Comparison of ENCODE assay signal across 24 cellular contexts in genomic region chr5:177547736-177548135, GRCh38. TPM values are rescaled to one million over a fixed set of nuclear protein-coding genes. Genes with fewer than 3 reads are reported as not detected.
A peak's percentile ranks its signal among the peaks of the same experiment; 100 is the strongest.
DNase-seq lines count a peak whose midpoint lies in the region; ATAC-seq and TF ChIP-seq lines count a peak whose summit lies in the region.
"Had no signal": no experiment of that assay in that cellular context is flagged by ENCODE, and none has a peak within 500 bp of the region (broad histone marks: within the 10 kb centered on the region; RNA-seq: fewer than 3 reads in every experiment).

No MANE protein-coding gene starts in this region.

- no peak overlapping the region for H2AFZ ChIP-seq in mammary epithelial cell (ENCODE audit: low read depth, low read length)
- H2AFZ ChIP-seq: hepatocyte had no signal

- no peak for TF ChIP-seq POLR2A in esophagus muscularis mucosa (IDR thresholded peaks at IDR 0.05; ENCODE audit: low read depth)

- ATAC-seq in GM18498 (IDR thresholded peaks at IDR 0.05; ENCODE audit: unreplicated experiment), result no peak
- ATAC-seq in GM19452 (IDR thresholded peaks at IDR 0.05; ENCODE audit: unreplicated experiment), result no peak
- ATAC-seq in HG03521 (IDR thresholded peaks at IDR 0.05; ENCODE audit: unreplicated experiment), result no peak
- ATAC-seq: activated CD8-positive, alpha-beta memory T cell treated with anti-CD3 and anti-CD28 coated beads, Interleukin-2, amount 10 ng/mL, durations not matched to agents 7 days and 5 days; stimulated activated naive CD8-positive, alpha-beta T cell treated with anti-CD3 and anti-CD28 coated beads, Interleukin-15, amount 100 ng/mL, for 72 hours had no signal

- H3K27ac ChIP-seq in mammary epithelial cell (ENCODE audit: insufficient read depth, low read depth, low read length) (no peak overlapping the region), esophagus muscularis mucosa (replicated peaks in 1 of 4) (peak overlapping the region in 3 of 4 donors; percentile 31 to 35 (median 34)), tibial artery (peak overlapping the region; percentile 32 to 51)
- H3K27ac ChIP-seq: BLaER1, hepatocyte, SJCRH30 had no signal

- H3K4me1 Mint-ChIP-seq in MCF 10A (ENCODE audit: insufficient read depth, unreplicated experiment) (peaks cover 54% of the 10 kb centered on the region), progenitor cell of endocrine pancreas (ENCODE audit: low read depth) (peaks cover 31% of the 10 kb centered on the region)

- H3K9me3 ChIP-seq in mammary epithelial cell (replicated peaks; ENCODE audit: insufficient read depth, low read length) (no peaks in the 10 kb centered on the region), esophagus muscularis mucosa (no peaks in the 10 kb centered on the region), tibial artery (no peaks in the 10 kb centered on the region)
- H3K9me3 ChIP-seq: BLaER1, SJCRH30 had no signal

- H3K4me1 ChIP-seq in mammary epithelial cell (ENCODE audit: insufficient read depth, low read length) (peaks cover 34% of the 10 kb centered on the region), esophagus muscularis mucosa (peaks cover 63 to 90% (median 80%) of the 10 kb centered on the region in 4 donors), tibial artery (peaks cover 0 to 87% (median 54%) of the 10 kb centered on the region in 4 donors)

- H3K4me3 Mint-ChIP-seq in MCF 10A (ENCODE audit: unreplicated experiment) (peak overlapping the region; percentile 2), progenitor cell of endocrine pancreas (ENCODE audit: low read depth) (no peak overlapping the region)
- H3K4me3 Mint-ChIP-seq: activated CD8-positive, alpha-beta memory T cell treated with anti-CD3 and anti-CD28 coated beads, Interleukin-2, amount 10 ng/mL, durations not matched to agents 7 days and 5 days; activated naive CD8-positive, alpha-beta T cell treated with anti-CD3 and anti-CD28 coated beads for 36 hours; endodermal cell; naive B cell; stimulated activated naive CD8-positive, alpha-beta T cell treated with anti-CD3 and anti-CD28 coated beads, Interleukin-15, amount 100 ng/mL, for 72 hours had no signal

- H3K36me3 Mint-ChIP-seq in MCF 10A (ENCODE audit: insufficient read depth, unreplicated experiment) (peaks cover 53% of the 10 kb centered on the region), progenitor cell of endocrine pancreas (ENCODE audit: insufficient read depth) (peaks cover 4% of the 10 kb centered on the region)
- H3K36me3 Mint-ChIP-seq: naive B cell had no signal

- no peak for TF ChIP-seq CTCF in MCF 10A (IDR thresholded peaks at IDR 0.05; ENCODE audit: unreplicated experiment)
- no peak for TF ChIP-seq CTCF in mammary epithelial cell (conservative IDR thresholded peaks at IDR 0.05 in 1 of 2, IDR thresholded peaks at IDR 0.05 in 1 of 2; ENCODE audit: extremely low read depth in 1 of 2, insufficient read depth in 1 of 2, low read depth in 1 of 2, low read length in 2 of 2)
- TF ChIP-seq CTCF in esophagus muscularis mucosa (IDR thresholded peaks at IDR 0.05), result no peak
- TF ChIP-seq CTCF in progenitor cell of endocrine pancreas (IDR thresholded peaks at IDR 0.05; ENCODE audit: unreplicated experiment), result no peak
- TF ChIP-seq CTCF in tibial artery (IDR thresholded peaks at IDR 0.05), result no peak

- H3K9me3 Mint-ChIP-seq in MCF 10A (ENCODE audit: unreplicated experiment) (no peaks in the 10 kb centered on the region), progenitor cell of endocrine pancreas (ENCODE audit: low read depth) (no peaks in the 10 kb centered on the region)
- H3K9me3 Mint-ChIP-seq: activated naive CD8-positive, alpha-beta T cell treated with anti-CD3 and anti-CD28 coated beads for 36 hours; activated T-helper 2 cell treated with anti-CD3 and anti-CD28 coated beads, Interferon-gamma antibody, Interleukin-2, Interleukin-4, amounts not matched to agents 10 μg/mL and 5 μg/mL and 100 μg/mL, durations not matched to agents 14 hours and 24 hours and 36 hours; endodermal cell; naive B cell; stimulated activated naive CD8-positive, alpha-beta T cell treated with anti-CD3 and anti-CD28 coated beads, Interleukin-15, amount 100 ng/mL, for 72 hours had no signal

- in situ Hi-C loops in mammary epithelial cell (cut with MboI; ENCODE audit: low sequenced_read_pairs in 2 of 2), result no loop called here

- 86% methylated on average over 3 of the region's 3 CpGs for WGBS in mammary epithelial cell (ENCODE audit: low coverage, missing lambda C conversion rate)
- WGBS in esophagus muscularis mucosa, result 71% methylated on average over 3 of the region's 3 CpGs

- DNase-seq in MCF 10A (ENCODE audit: unreplicated experiment), result no peak
- DNase-seq in mammary epithelial cell, result no peak
- no peak for DNase-seq in esophagus muscularis mucosa (ENCODE audit: extremely low spot score)
- no peak for DNase-seq in progenitor cell of endocrine pancreas (ENCODE audit: low spot score, unreplicated experiment)
- DNase-seq in tibial artery, result no peak
- DNase-seq: activated CD4-positive, alpha-beta T cell treated with anti-CD3 and anti-CD28 coated beads for 48 hours; activated CD8-positive, alpha-beta memory T cell treated with anti-CD3 and anti-CD28 coated beads, Interleukin-2, amount 10 ng/mL, durations not matched to agents 7 days and 5 days; activated naive CD8-positive, alpha-beta T cell treated with anti-CD3 and anti-CD28 coated beads for 36 hours; endodermal cell; islet precursor cell; MM.1S; naive B cell; NCI-H146; stimulated activated CD4-positive, alpha-beta T cell treated with anti-CD3 and anti-CD28 coated beads, Interleukin-4, amount 100 ng/mL, for 1 hour; stimulated activated naive CD8-positive, alpha-beta T cell treated with anti-CD3 and anti-CD28 coated beads, Interleukin-15, amount 100 ng/mL, for 72 hours had no signal

- H3K4me3 ChIP-seq in mammary epithelial cell (replicated peaks in 1 of 3; ENCODE audit: insufficient read depth in 1 of 3, low read depth in 2 of 3, low read length in 3 of 3) (no peak overlapping the region), esophagus muscularis mucosa (no peak overlapping the region), tibial artery (no peak overlapping the region)
- H3K4me3 ChIP-seq: BLaER1, hepatocyte, lung, SJCRH30, skin epidermis had no signal

- no peak for TF ChIP-seq EP300 in esophagus muscularis mucosa (IDR thresholded peaks at IDR 0.05)

- POLR2A ChIA-PET in MCF 10A (lab: Yijun Ruan, JAX), result interaction anchor here (0.7 to 3.7 kb wide), 8 partner anchors 13 to 158 kb away, joined by 3 to 60 read pairs (median 4); partner anchors contain the start of gene DDX41

- H3K79me2 ChIP-seq in mammary epithelial cell (ENCODE audit: insufficient read depth, low read length), result peaks cover 81% of the 10 kb centered on the region

- CTCF ChIA-PET in MCF 10A (lab: Yijun Ruan, JAX) (interaction anchor here (0.6 to 1.7 kb wide), 3 partner anchors 47 to 583 kb away, joined by 3 to 4 read pairs (median 3); partner anchors contain the start of genes PDLIM7 and RMND5B), mammary epithelial cell (lab: Charles Lee; ENCODE audit: low non-redundant PET) (no interaction called here)

- BruUV-seq in MCF 10A (replicated peaks; lab: Mats Ljungman, UMichigan) (no TSS peak), mammary epithelial cell (replicated peaks; lab: Mats Ljungman, UMichigan) (no TSS peak)

- no peak overlapping the region for H3K4me2 ChIP-seq in mammary epithelial cell (ENCODE audit: insufficient read depth, low read depth, low read length)
- H3K4me2 ChIP-seq: BLaER1, hepatocyte had no signal

- H3K27me3 Mint-ChIP-seq in MCF 10A (ENCODE audit: insufficient read depth, unreplicated experiment) (no peaks in the 10 kb centered on the region), progenitor cell of endocrine pancreas (no peaks in the 10 kb centered on the region)
- H3K27me3 Mint-ChIP-seq: activated CD8-positive, alpha-beta memory T cell treated with anti-CD3 and anti-CD28 coated beads, Interleukin-2, amount 10 ng/mL, durations not matched to agents 7 days and 5 days; activated naive CD8-positive, alpha-beta T cell treated with anti-CD3 and anti-CD28 coated beads for 36 hours; naive B cell; stimulated activated naive CD8-positive, alpha-beta T cell treated with anti-CD3 and anti-CD28 coated beads, Interleukin-15, amount 100 ng/mL, for 72 hours had no signal

- H3K36me3 ChIP-seq in mammary epithelial cell (ENCODE audit: insufficient read depth, low read length), result no peaks in the 10 kb centered on the region
- H3K36me3 ChIP-seq in esophagus muscularis mucosa, result peaks cover 0 to 21% (median 9%) of the 10 kb centered on the region in 4 donors
- peaks cover 0 to 6% (median 0%) of the 10 kb centered on the region in 3 donors for H3K36me3 ChIP-seq in tibial artery

- dilution Hi-C loops in mammary epithelial cell (cut with HindIII; ENCODE audit: low sequenced_read_pairs), result no loop called here

- no peaks in the 10 kb centered on the region for H4K20me1 ChIP-seq in mammary epithelial cell (ENCODE audit: insufficient read depth, low read length)

- no peak overlapping the region for H3K9ac ChIP-seq in mammary epithelial cell (ENCODE audit: insufficient read depth, low read length)
- H3K9ac ChIP-seq: BLaER1 had no signal

- intact Hi-C loops in MCF 10A (cut with micrococcal nuclease), result loop anchor here (2.0 to 5.0 kb wide), 2 partner anchors 45 to 51 kb away; partner anchors contain the start of genes PDLIM7 and TMED9
- intact Hi-C loops in mammary epithelial cell (cut with micrococcal nuclease), result loop anchor here (5.0 kb wide), 1 partner anchor 45 kb away; the partner anchor contains the start of gene TMED9
- intact Hi-C loops in esophagus muscularis mucosa (cut with DNase I), result no loop called here
- intact Hi-C loops in tibial artery (cut with DNase I; ENCODE audit: low total_unique reads), result no loop called here

- H3K27ac Mint-ChIP-seq in MCF 10A (ENCODE audit: low read depth, unreplicated experiment) (peak overlapping the region; percentile 49), progenitor cell of endocrine pancreas (peak overlapping the region; percentile 4)
- H3K27ac Mint-ChIP-seq: activated CD8-positive, alpha-beta memory T cell treated with anti-CD3 and anti-CD28 coated beads, Interleukin-2, amount 10 ng/mL, durations not matched to agents 7 days and 5 days; activated naive CD8-positive, alpha-beta T cell treated with anti-CD3 and anti-CD28 coated beads for 36 hours; activated T-helper 2 cell treated with anti-CD3 and anti-CD28 coated beads, Interferon-gamma antibody, Interleukin-2, Interleukin-4, amounts not matched to agents 10 μg/mL and 5 μg/mL and 100 μg/mL, durations not matched to agents 14 hours and 24 hours and 36 hours; endodermal cell; stimulated activated naive CD8-positive, alpha-beta T cell treated with anti-CD3 and anti-CD28 coated beads, Interleukin-15, amount 100 ng/mL, for 72 hours had no signal

- H3K27me3 ChIP-seq in mammary epithelial cell (ENCODE audit: insufficient read depth, low read length), result no peaks in the 10 kb centered on the region
- H3K27me3 ChIP-seq in esophagus muscularis mucosa, result no peaks in the 10 kb centered on the region
- no peaks in the 10 kb centered on the region for H3K27me3 ChIP-seq in tibial artery
- H3K27me3 ChIP-seq: BLaER1, hepatocyte, SJCRH30 had no signal

RNA-seq across cellular contexts. Expression of gene FAM193B, which starts 6.6 kb away (rescaled TPM):
- total RNA-seq in MCF 10A (2022) (73.5 and 80.4 TPM in 2 replicates), mammary epithelial cell (10 to 100 TPM; 30.7 to 63.3 TPM), esophagus muscularis mucosa (10 to 100 TPM; 24.4 to 65.6 (median 50.7) TPM), progenitor cell of endocrine pancreas (163 and 165 TPM in 2 replicates)
- polyA plus RNA-seq in mammary epithelial cell, result 24.7 TPM
- 13.0 TPM for polyA minus RNA-seq in mammary epithelial cell

RNA-seq across cellular contexts. Expression of gene DDX41, which starts 31.0 kb away (rescaled TPM):
- total RNA-seq in MCF 10A (2022) (125 and 135 TPM in 2 replicates), mammary epithelial cell (10 to 100 TPM; 60.7 to 80.6 TPM), esophagus muscularis mucosa (10 to 100 TPM; 58.1 to 92.1 (median 66.0) TPM), progenitor cell of endocrine pancreas (88.4 and 93.1 TPM in 2 replicates)
- polyA plus RNA-seq in mammary epithelial cell, result 115 TPM
- polyA minus RNA-seq in mammary epithelial cell, result 79.3 TPM

RNA-seq across cellular contexts. Expression of gene DOK3, which starts 38.1 kb away (rescaled TPM):
- total RNA-seq in MCF 10A (2022) (5.4 and 6.0 TPM in 2 replicates), mammary epithelial cell (1 to 10 TPM; 4.3 to 4.7 TPM), esophagus muscularis mucosa (10 to 100 TPM in 1 of 4 donors, 1 to 10 TPM in 3; 6.7 to 15.2 (median 7.5) TPM), progenitor cell of endocrine pancreas (11.6 and 13.7 TPM in 2 replicates)
- polyA plus RNA-seq in mammary epithelial cell, result 1.7 TPM
- polyA minus RNA-seq in mammary epithelial cell, result 2.4 TPM

RNA-seq across cellular contexts. Expression of gene TMED9, which starts 44.3 kb away (rescaled TPM):
- total RNA-seq in MCF 10A (2022) (301 and 365 TPM in 2 replicates), mammary epithelial cell (100 to 1,000 TPM; 139 to 275 TPM), esophagus muscularis mucosa (10 to 100 TPM; 47.3 to 75.7 (median 62.3) TPM), progenitor cell of endocrine pancreas (161 and 170 TPM in 2 replicates)
- 333 TPM for polyA plus RNA-seq in mammary epithelial cell
- polyA minus RNA-seq in mammary epithelial cell, result 141 TPM

RNA-seq across cellular contexts. Expression of gene PDLIM7, which starts 50.3 kb away (rescaled TPM):
- total RNA-seq in MCF 10A (2022) (164 and 257 TPM in 2 replicates), mammary epithelial cell (100 to 1,000 TPM; 235 to 259 TPM), esophagus muscularis mucosa (1,000 to 10,000 TPM in 1 of 4 donors, 100 to 1,000 TPM in 3; 316 to 1,085 (median 575) TPM), progenitor cell of endocrine pancreas (113 and 119 TPM in 2 replicates)
- 103 TPM for polyA plus RNA-seq in mammary epithelial cell
- 95.3 TPM for polyA minus RNA-seq in mammary epithelial cell

Comparison
In these comparisons a context has a peak if more than half of its experiments do, and no peak if none do; other contexts are left out.
1. intact Hi-C loops: an anchor here in MCF 10A (2.0 to 5.0 kb wide) and mammary epithelial cell (5.0 kb wide); none called in esophagus muscularis mucosa and tibial artery.